1 cellular context compared by ENCODE assay signal in the genomic region with DNA sequence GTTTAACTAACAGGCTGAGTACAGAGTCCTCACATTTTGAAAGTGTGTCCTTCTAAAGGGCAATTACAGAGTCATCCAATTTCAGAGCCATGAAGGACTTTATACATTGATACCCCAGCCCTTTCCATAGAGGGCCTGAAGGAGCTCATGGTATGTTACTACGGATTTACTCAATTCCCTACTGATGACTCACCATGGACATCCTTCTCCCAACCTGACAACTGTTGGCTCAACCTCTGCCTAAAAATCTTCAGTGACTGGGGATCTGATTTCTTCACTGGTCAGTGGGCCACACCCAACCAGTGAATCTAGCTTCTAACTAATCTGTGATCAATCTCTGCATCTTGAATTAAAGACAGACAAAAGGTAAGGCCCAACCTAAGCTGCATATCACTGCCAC.
TF ChIP-seq lines count a peak whose summit lies in the region.

No MANE protein-coding gene starts in this region.

TF ChIP-seq in GM23338, 12 proteins besides CTCF, POLR2A, EP300 and RAD21 (continued from another document):
- TF ChIP-seq, protein P1, sequence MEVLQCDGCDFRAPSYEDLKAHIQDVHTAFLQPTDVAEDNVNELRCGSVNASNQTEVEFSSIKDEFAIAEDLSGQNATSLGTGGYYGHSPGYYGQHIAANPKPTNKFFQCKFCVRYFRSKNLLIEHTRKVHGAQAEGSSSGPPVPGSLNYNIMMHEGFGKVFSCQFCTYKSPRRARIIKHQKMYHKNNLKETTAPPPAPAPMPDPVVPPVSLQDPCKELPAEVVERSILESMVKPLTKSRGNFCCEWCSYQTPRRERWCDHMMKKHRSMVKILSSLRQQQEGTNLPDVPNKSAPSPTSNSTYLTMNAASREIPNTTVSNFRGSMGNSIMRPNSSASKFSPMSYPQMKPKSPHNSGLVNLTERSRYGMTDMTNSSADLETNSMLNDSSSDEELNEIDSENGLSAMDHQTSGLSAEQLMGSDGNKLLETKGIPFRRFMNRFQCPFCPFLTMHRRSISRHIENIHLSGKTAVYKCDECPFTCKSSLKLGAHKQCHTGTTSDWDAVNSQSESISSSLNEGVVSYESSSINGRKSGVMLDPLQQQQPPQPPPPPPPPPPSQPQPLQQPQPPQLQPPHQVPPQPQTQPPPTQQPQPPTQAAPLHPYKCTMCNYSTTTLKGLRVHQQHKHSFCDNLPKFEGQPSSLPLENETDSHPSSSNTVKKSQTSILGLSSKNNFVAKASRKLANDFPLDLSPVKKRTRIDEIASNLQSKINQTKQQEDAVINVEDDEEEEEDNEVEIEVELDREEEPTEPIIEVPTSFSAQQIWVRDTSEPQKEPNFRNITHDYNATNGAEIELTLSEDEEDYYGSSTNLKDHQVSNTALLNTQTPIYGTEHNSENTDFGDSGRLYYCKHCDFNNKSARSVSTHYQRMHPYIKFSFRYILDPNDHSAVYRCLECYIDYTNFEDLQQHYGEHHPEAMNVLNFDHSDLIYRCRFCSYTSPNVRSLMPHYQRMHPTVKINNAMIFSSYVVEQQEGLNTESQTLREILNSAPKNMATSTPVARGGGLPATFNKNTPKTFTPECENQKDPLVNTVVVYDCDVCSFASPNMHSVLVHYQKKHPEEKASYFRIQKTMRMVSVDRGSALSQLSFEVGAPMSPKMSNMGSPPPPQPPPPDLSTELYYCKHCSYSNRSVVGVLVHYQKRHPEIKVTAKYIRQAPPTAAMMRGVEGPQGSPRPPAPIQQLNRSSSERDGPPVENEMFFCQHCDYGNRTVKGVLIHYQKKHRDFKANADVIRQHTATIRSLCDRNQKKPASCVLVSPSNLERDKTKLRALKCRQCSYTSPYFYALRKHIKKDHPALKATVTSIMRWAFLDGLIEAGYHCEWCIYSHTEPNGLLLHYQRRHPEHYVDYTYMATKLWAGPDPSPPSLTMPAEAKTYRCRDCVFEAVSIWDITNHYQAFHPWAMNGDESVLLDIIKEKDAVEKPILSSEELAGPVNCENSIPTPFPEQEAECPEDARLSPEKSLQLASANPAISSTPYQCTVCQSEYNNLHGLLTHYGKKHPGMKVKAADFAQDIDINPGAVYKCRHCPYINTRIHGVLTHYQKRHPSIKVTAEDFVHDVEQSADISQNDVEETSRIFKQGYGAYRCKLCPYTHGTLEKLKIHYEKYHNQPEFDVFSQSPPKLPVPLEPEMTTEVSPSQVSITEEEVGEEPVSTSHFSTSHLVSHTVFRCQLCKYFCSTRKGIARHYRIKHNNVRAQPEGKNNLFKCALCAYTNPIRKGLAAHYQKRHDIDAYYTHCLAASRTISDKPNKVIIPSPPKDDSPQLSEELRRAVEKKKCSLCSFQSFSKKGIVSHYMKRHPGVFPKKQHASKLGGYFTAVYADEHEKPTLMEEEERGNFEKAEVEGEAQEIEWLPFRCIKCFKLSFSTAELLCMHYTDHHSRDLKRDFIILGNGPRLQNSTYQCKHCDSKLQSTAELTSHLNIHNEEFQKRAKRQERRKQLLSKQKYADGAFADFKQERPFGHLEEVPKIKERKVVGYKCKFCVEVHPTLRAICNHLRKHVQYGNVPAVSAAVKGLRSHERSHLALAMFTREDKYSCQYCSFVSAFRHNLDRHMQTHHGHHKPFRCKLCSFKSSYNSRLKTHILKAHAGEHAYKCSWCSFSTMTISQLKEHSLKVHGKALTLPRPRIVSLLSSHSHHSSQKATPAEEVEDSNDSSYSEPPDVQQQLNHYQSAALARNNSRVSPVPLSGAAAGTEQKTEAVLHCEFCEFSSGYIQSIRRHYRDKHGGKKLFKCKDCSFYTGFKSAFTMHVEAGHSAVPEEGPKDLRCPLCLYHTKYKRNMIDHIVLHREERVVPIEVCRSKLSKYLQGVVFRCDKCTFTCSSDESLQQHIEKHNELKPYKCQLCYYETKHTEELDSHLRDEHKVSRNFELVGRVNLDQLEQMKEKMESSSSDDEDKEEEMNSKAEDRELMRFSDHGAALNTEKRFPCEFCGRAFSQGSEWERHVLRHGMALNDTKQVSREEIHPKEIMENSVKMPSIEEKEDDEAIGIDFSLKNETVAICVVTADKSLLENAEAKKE (CRISPR knock-in tag; IDR thresholded peaks at IDR 0.05) = no peak
- TF ChIP-seq JUNB (IDR thresholded peaks at IDR 0.05; ENCODE audit: unreplicated experiment) (no peak), NANOG (IDR thresholded peaks at IDR 0.05; ENCODE audit: borderline replicate concordance) (no peak), ZNF114 (CRISPR knock-in tag; IDR thresholded peaks at IDR 0.05) (no peak), EZH2phosphoT487 (IDR thresholded peaks at IDR 0.05; ENCODE audit: unreplicated experiment) (no peak), POLR2AphosphoS5 (IDR thresholded peaks at IDR 0.05; ENCODE audit: low read depth) (no peak)
TF ChIP-seq in GM23338: peak in this region for 0.
